In genomic region chr10:23270531-23270930, GRCh38 we compare ENCODE assay signal across 8 cellular contexts.
"Had no signal": no experiment of that assay in that cellular context is flagged by ENCODE, and none has a peak within 500 bp of the region (broad histone marks: within the 10 kb centered on the region; RNA-seq: fewer than 3 reads in every experiment).

No MANE protein-coding gene starts in this region.

- ATAC-seq: HCT116, K562 had no signal

- H3K4me3 ChIP-seq: GM23248, HAP-1, K562 had no signal

- H3K4me3 Mint-ChIP-seq: HFFc6 had no signal

- DNase-seq: GM23248, GOT3, H7, HFFc6, IMR-90 had no signal

- H3K27ac Mint-ChIP-seq: HFFc6 had no signal

- H3K36me3 ChIP-seq: HAP-1 had no signal

- H3K9ac ChIP-seq: GM23248 had no signal

- H2AFZ ChIP-seq: GM23248 had no signal

- H3K4me1 ChIP-seq: HAP-1 had no signal

- H3K27ac ChIP-seq: GM23248 had no signal
